14 cellular contexts compared by ENCODE assay signal in the genomic region with DNA sequence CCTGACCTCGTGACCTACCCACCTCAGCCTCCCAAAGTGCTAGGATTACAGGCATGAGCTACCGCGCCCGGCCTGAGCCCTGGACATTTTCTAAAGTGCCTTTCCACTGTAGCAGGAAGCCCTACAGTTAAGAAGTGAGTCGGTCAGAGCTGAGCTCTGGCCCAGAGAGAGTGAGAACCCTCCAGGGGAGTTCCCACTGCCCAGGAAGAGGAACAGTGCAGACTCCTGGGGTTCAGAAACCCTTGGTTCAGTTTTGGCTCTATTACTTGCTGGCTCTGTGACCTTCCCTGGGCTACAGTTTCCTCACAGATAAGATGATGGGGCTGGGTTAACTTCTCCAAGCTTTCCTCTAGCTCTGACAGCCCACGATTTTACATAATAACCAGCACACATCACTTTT. TPM values are rescaled to one million over a fixed set of nuclear protein-coding genes. Genes with fewer than 3 reads are reported as not detected.
DNase-seq lines count a peak whose midpoint lies in the region; ATAC-seq and TF ChIP-seq lines count a peak whose summit lies in the region.
"Had no signal": no experiment of that assay in that cellular context is flagged by ENCODE, and none has a peak within 500 bp of the region (broad histone marks: within the 10 kb centered on the region; RNA-seq: fewer than 3 reads in every experiment).

No MANE protein-coding gene starts in this region.

- no peak for TF ChIP-seq POLR2A in uterus (IDR thresholded peaks at IDR 0.05)

- intact Hi-C loops in naive thymus-derived CD4-positive, alpha-beta T cell (cut with micrococcal nuclease): no loop called here
- intact Hi-C loops in uterus (cut with DNase I; ENCODE audit: low total_unique reads): no loop called here

- H3K27me3 Mint-ChIP-seq in naive thymus-derived CD4-positive, alpha-beta T cell: no peaks in the 10 kb centered on the region

- H3K27ac ChIP-seq in RWPE1 (peak overlapping the region; percentile 18; the same call in 1 of the 2 replicates), uterus (no peak overlapping the region)
- no peak overlapping the region for H3K27ac ChIP-seq in naive thymus-derived CD4-positive, alpha-beta T cell (ENCODE audit: low read depth, low read length)
- H3K27ac ChIP-seq: GM23248 had no signal

- DNase-seq in GM13977 (ENCODE audit: low spot score) (peak; percentile 69), RWPE1 (ENCODE audit: low spot score) (no peak), uterus (no peak), NCI-H2081 (lab: John Stamatoyannopoulos, UW) (no peak), LoVo (ENCODE audit: low spot score) (no peak)
- DNase-seq in naive thymus-derived CD4-positive, alpha-beta T cell: no peak
- DNase-seq: activated CD8-positive, alpha-beta memory T cell treated with anti-CD3 and anti-CD28 coated beads, Interleukin-2, amount 50 U/mL, for 4 hours; aorta; foreskin fibroblast; GM23248; NCI-H187 had no signal

- H3K27me3 ChIP-seq in naive thymus-derived CD4-positive, alpha-beta T cell (ENCODE audit: control insufficient read depth in 2 of 2, insufficient read depth in 2 of 2, low read length in 2 of 2): no peaks in the 10 kb centered on the region
- no peaks in the 10 kb centered on the region for H3K27me3 ChIP-seq in uterus

- in situ Hi-C loops in GM13977 (cut with MboI; ENCODE audit: low pct_unique_long_range_greater_than_20kb, low sequenced_read_pairs, unreplicated experiment): no loop called here

- H3K36me3 ChIP-seq in naive thymus-derived CD4-positive, alpha-beta T cell (ENCODE audit: control insufficient read depth in 2 of 3, insufficient read depth in 3 of 3, low read length in 3 of 3): peaks cover 0 to 7% (median 0%) of the 10 kb centered on the region in 3 experiments
- no peaks in the 10 kb centered on the region for H3K36me3 ChIP-seq in uterus

- no peaks in the 10 kb centered on the region for H3K9me3 ChIP-seq in naive thymus-derived CD4-positive, alpha-beta T cell (ENCODE audit: control insufficient read depth in 2 of 3, low read length in 3 of 3)
- H3K9me3 ChIP-seq in uterus: no peaks in the 10 kb centered on the region

- H3K4me1 ChIP-seq in naive thymus-derived CD4-positive, alpha-beta T cell (ENCODE audit: control insufficient read depth in 2 of 2, insufficient read depth in 2 of 2, low read length in 2 of 2): peaks cover 24 to 25% of the 10 kb centered on the region in 2 donors
- no peaks in the 10 kb centered on the region for H3K4me1 ChIP-seq in uterus

- H3K4me3 ChIP-seq in naive thymus-derived CD4-positive, alpha-beta T cell (ENCODE audit: low read length): no peak overlapping the region
- no peak overlapping the region for H3K4me3 ChIP-seq in uterus
- H3K4me3 ChIP-seq: GM23248 had no signal

- peaks cover 0 to 9% (median 3%) of the 10 kb centered on the region in 5 donors for H3K36me3 Mint-ChIP-seq in naive thymus-derived CD4-positive, alpha-beta T cell

- TF ChIP-seq CTCF in GM13977 (IDR thresholded peaks at IDR 0.05; ENCODE audit: extremely low read depth, insufficient read depth, missing control alignments) (no peak), RWPE1 (conservative IDR thresholded peaks at IDR 0.05; ENCODE audit: low read depth) (no peak), uterus (IDR thresholded peaks at IDR 0.05) (no peak)

- peak overlapping the region in 2 of 9 donors; percentile 9 for H3K27ac Mint-ChIP-seq in naive thymus-derived CD4-positive, alpha-beta T cell

- H3K4me1 Mint-ChIP-seq in naive thymus-derived CD4-positive, alpha-beta T cell: peaks cover 19 to 41% (median 34%) of the 10 kb centered on the region in 7 donors

- peaks cover 0 to 2% (median 0%) of the 10 kb centered on the region in 11 donors for H3K9me3 Mint-ChIP-seq in naive thymus-derived CD4-positive, alpha-beta T cell
- H3K9me3 Mint-ChIP-seq: T-helper 1 cell treated with Interleukin-12 subunit alpha and Interleukin-12 subunit beta and Interleukin-4 antibody, amounts not matched to agents 30 μg/mL and 1 μg/mL, for 36 hours had no signal

- peak overlapping the region in 1 of 10 donors; percentile 35 for H3K4me3 Mint-ChIP-seq in naive thymus-derived CD4-positive, alpha-beta T cell
- H3K4me3 Mint-ChIP-seq: T-helper 1 cell treated with Interleukin-12 subunit alpha and Interleukin-12 subunit beta and Interleukin-4 antibody, amounts not matched to agents 30 μg/mL and 1 μg/mL, for 36 hours had no signal

- POLR2A ChIA-PET in RWPE1 (lab: Yijun Ruan, JAX; ENCODE audit: low non-redundant PET): interaction anchor here (0.7 kb wide), 1 partner anchor 11 kb away, joined by 5 read pairs; no protein-coding TSS in a partner anchor
- POLR2A ChIA-PET in naive thymus-derived CD4-positive, alpha-beta T cell (lab: Charles Lee): interaction anchor here (1.2 to 14.4 kb wide), 2 partner anchors 17 to 21 kb away, joined by 3 to 202 read pairs; partner anchors contain the start of gene SLC9A1

- CTCF ChIA-PET in RWPE1 (lab: Yijun Ruan, JAX): interaction anchor here (0.6 kb wide), 1 partner anchor 22 kb away, joined by 3 read pairs; no protein-coding TSS in a partner anchor
- CTCF ChIA-PET in naive thymus-derived CD4-positive, alpha-beta T cell (lab: Charles Lee): no interaction called here

- ATAC-seq in GM21423 (IDR thresholded peaks at IDR 0.05; ENCODE audit: unreplicated experiment) (peak; percentile 54), GM19035 (IDR thresholded peaks at IDR 0.05; ENCODE audit: unreplicated experiment) (no peak)
- ATAC-seq in naive thymus-derived CD4-positive, alpha-beta T cell: peak; percentile 53

RNA-seq across cellular contexts. Expression of gene SLC9A1, which starts 20.9 kb away (rescaled TPM):
- total RNA-seq in naive thymus-derived CD4-positive, alpha-beta T cell: 10 to 100 TPM; 13.2 to 25.7 (median 21.1) TPM
- polyA plus RNA-seq in naive thymus-derived CD4-positive, alpha-beta T cell: 10 to 100 TPM in 1 of 2 donors, 1 to 10 TPM in 1; 7.1 to 18.2 TPM
- total RNA-seq in uterus: 10 to 100 TPM in 2 of 4 donors, 1 to 10 TPM in 2; 3.1 to 33.6 (median 18.4) TPM
